ENCODE assay signal across 8 cellular contexts in genomic region chr12:49959570-49960473, GRCh38. TPM values are rescaled to one million over a fixed set of nuclear protein-coding genes. Genes with fewer than 3 reads are reported as not detected.
A peak's percentile ranks its signal among the peaks of the same experiment; 100 is the strongest.
DNase-seq lines count a peak whose midpoint lies in the region; TF ChIP-seq lines count a peak whose summit lies in the region.
"Had no signal": no experiment of that assay in that cellular context is flagged by ENCODE, and none has a peak within 500 bp of the region (broad histone marks: within the 10 kb centered on the region; RNA-seq: fewer than 3 reads in every experiment).

No MANE protein-coding gene starts in this region.

- H3K4me3 ChIP-seq in fibroblast of pulmonary artery (replicated peaks; ENCODE audit: low read depth, low read length) = no peak overlapping the region

- peak; percentile 24 for DNase-seq in GF-D8 (lab: John Stamatoyannopoulos, UW)
- DNase-seq in NCI-H69 (lab: John Stamatoyannopoulos, UW) = peak; percentile 22
- DNase-seq in fibroblast of pulmonary artery (ENCODE audit: low read depth) = peak; percentile 83
- peak; percentile 73 for DNase-seq in pulmonary artery endothelial cell (ENCODE audit: low read depth, low spot score)
- DNase-seq in nucleus accumbens (lab: John Stamatoyannopoulos, UW) = no peak
- DNase-seq in occipital lobe (lab: John Stamatoyannopoulos, UW) = no peak
- DNase-seq in foreskin melanocyte = no peak
- DNase-seq: NCI-H345 had no signal

- TF ChIP-seq CTCF in fibroblast of pulmonary artery (IDR thresholded peaks at IDR 0.05; ENCODE audit: low read length, missing control alignments) = no peak

RNA-seq across cellular contexts. Expression of gene AQP5, which starts 1.9 kb away (rescaled TPM):
- total RNA-seq in pulmonary artery endothelial cell = 0.07 and 0.60 TPM in 2 replicates
- total RNA-seq in occipital lobe = 0.62 TPM

RNA-seq across cellular contexts. Expression of gene AQP2, which starts 9.3 kb away (rescaled TPM):
- total RNA-seq in pulmonary artery endothelial cell (not detected in 2 replicates), occipital lobe (not detected)

RNA-seq across cellular contexts. Expression of gene AQP6, which starts 12.9 kb away (rescaled TPM):
- total RNA-seq in pulmonary artery endothelial cell (0.04 TPM in 1 of 2 replicates, not detected in the other), occipital lobe (0.62 TPM)

RNA-seq across cellular contexts. Expression of gene FAIM2, which starts 56.1 kb away (rescaled TPM):
- total RNA-seq in pulmonary artery endothelial cell (not detected in 2 replicates), occipital lobe (22.3 TPM)

Comparison
In these comparisons a context has a peak if more than half of its experiments do, and no peak if none do; other contexts are left out.
1. DNase-seq: peak in GF-D8 (single experiment), NCI-H69 (single experiment), fibroblast of pulmonary artery (single experiment) and pulmonary artery endothelial cell (single experiment); none in nucleus accumbens (0 of 56), occipital lobe (single experiment) and foreskin melanocyte (single experiment).